14 cellular contexts compared by ENCODE assay signal in genomic region chr19:38812841-38813320, GRCh38. TPM values are rescaled to one million over a fixed set of nuclear protein-coding genes. Genes with fewer than 3 reads are reported as not detected.
A peak's percentile ranks its signal among the peaks of the same experiment; 100 is the strongest.
DNase-seq lines count a peak whose midpoint lies in the region; ATAC-seq and TF ChIP-seq lines count a peak whose summit lies in the region.
"Had no signal": no experiment of that assay in that cellular context is flagged by ENCODE, and none has a peak within 500 bp of the region (broad histone marks: within the 10 kb centered on the region; RNA-seq: fewer than 3 reads in every experiment).

A gene with protein sequence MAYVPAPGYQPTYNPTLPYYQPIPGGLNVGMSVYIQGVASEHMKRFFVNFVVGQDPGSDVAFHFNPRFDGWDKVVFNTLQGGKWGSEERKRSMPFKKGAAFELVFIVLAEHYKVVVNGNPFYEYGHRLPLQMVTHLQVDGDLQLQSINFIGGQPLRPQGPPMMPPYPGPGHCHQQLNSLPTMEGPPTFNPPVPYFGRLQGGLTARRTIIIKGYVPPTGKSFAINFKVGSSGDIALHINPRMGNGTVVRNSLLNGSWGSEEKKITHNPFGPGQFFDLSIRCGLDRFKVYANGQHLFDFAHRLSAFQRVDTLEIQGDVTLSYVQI (minus strand): TSS chr19:38812945. CDS start chr19:38812886, 59 bp downstream.

- CTCF ChIA-PET in activated CD8-positive, alpha-beta T cell treated with anti-CD3 and anti-CD28 coated beads for 36 hours (lab: Charles Lee): no interaction called here

- H3K9me3 Mint-ChIP-seq in nephron (no peaks in the 10 kb centered on the region), HFFc6 (no peaks in the 10 kb centered on the region)
- no peaks in the 10 kb centered on the region for H3K9me3 Mint-ChIP-seq in activated CD8-positive, alpha-beta T cell treated with anti-CD3 and anti-CD28 coated beads for 36 hours
- H3K9me3 Mint-ChIP-seq: central memory CD8-positive, alpha-beta T cell had no signal

- no peaks in the 10 kb centered on the region for H3K4me1 Mint-ChIP-seq in nephron
- H3K4me1 Mint-ChIP-seq in HFFc6 (ENCODE audit: low read depth): no peaks in the 10 kb centered on the region
- H3K4me1 Mint-ChIP-seq in activated CD8-positive, alpha-beta T cell treated with anti-CD3 and anti-CD28 coated beads for 36 hours (ENCODE audit: low read depth): no peaks in the 10 kb centered on the region
- H3K4me1 Mint-ChIP-seq: central memory CD8-positive, alpha-beta T cell had no signal

- H3K27me3 Mint-ChIP-seq in nephron (ENCODE audit: low read depth) (no peaks in the 10 kb centered on the region), HFFc6 (ENCODE audit: insufficient read depth) (peaks cover 1% of the 10 kb centered on the region)
- no peaks in the 10 kb centered on the region for H3K27me3 Mint-ChIP-seq in activated CD8-positive, alpha-beta T cell treated with anti-CD3 and anti-CD28 coated beads for 36 hours
- H3K27me3 Mint-ChIP-seq: activated naive CD8-positive, alpha-beta T cell; central memory CD8-positive, alpha-beta T cell had no signal

- peak within 1 kb of the TSS in 2 of 3 experiments; percentile 11 to 51 for H3K27ac Mint-ChIP-seq in nephron
- no peak within 1 kb of the TSS for H3K27ac Mint-ChIP-seq in HFFc6
- H3K27ac Mint-ChIP-seq in activated CD8-positive, alpha-beta T cell treated with anti-CD3 and anti-CD28 coated beads for 36 hours: no peak within 1 kb of the TSS
- H3K27ac Mint-ChIP-seq: activated naive CD8-positive, alpha-beta T cell had no signal

- TF ChIP-seq CTCF in nephron (IDR thresholded peaks at IDR 0.05; ENCODE audit: unreplicated experiment in 3 of 3) (no peak), HFFc6 (IDR thresholded peaks at IDR 0.05) (no peak)
- TF ChIP-seq CTCF in activated CD8-positive, alpha-beta T cell treated with anti-CD3 and anti-CD28 coated beads for 36 hours (IDR thresholded peaks at IDR 0.05): no peak

- H3K36me3 Mint-ChIP-seq in nephron (ENCODE audit: low read depth) (peaks cover 23% of the 10 kb centered on the region), HFFc6 (ENCODE audit: low read depth) (no peaks in the 10 kb centered on the region)
- peaks cover 9% of the 10 kb centered on the region for H3K36me3 Mint-ChIP-seq in activated CD8-positive, alpha-beta T cell treated with anti-CD3 and anti-CD28 coated beads for 36 hours (ENCODE audit: low read depth)
- H3K36me3 Mint-ChIP-seq: activated naive CD8-positive, alpha-beta T cell had no signal

- POLR2A ChIA-PET in activated CD8-positive, alpha-beta T cell treated with anti-CD3 and anti-CD28 coated beads for 36 hours (lab: Charles Lee): no interaction called here

- DNase-seq in 8988T: peak; percentile 50
- DNase-seq in HuH-7.5 (ENCODE audit: low spot score): peak; percentile 9
- DNase-seq in HFFc6: no peak
- DNase-seq in activated CD8-positive, alpha-beta T cell treated with anti-CD3 and anti-CD28 coated beads for 36 hours: no peak
- DNase-seq in NCI-H2107 (lab: John Stamatoyannopoulos, UW): no peak
- DNase-seq: head of caudate nucleus, NCI-H1436 treated with DMSO at 0.1 percent for 48 hours, NCI-H446 treated with DMSO at 0.1 percent for 48 hours had no signal

- intact Hi-C loops in activated CD8-positive, alpha-beta T cell treated with anti-CD3 and anti-CD28 coated beads for 36 hours (cut with micrococcal nuclease): no loop called here

- H3K4me3 Mint-ChIP-seq in nephron: no peak within 1 kb of the TSS
- no peak within 1 kb of the TSS for H3K4me3 Mint-ChIP-seq in HFFc6
- no peak within 1 kb of the TSS for H3K4me3 Mint-ChIP-seq in activated CD8-positive, alpha-beta T cell treated with anti-CD3 and anti-CD28 coated beads for 36 hours
- H3K4me3 Mint-ChIP-seq: activated naive CD8-positive, alpha-beta T cell; central memory CD8-positive, alpha-beta T cell had no signal

- ATAC-seq in esophagus mucosa: peak; percentile 4
- no peak for ATAC-seq in activated CD8-positive, alpha-beta T cell treated with anti-CD3 and anti-CD28 coated beads for 36 hours
- no peak for ATAC-seq in HG03097 (IDR thresholded peaks at IDR 0.05; ENCODE audit: low FRiP score, unreplicated experiment)

RNA-seq across cellular contexts. Expression of the gene that starts here (rescaled TPM):
- 0.40 TPM for total RNA-seq in esophagus mucosa
- total RNA-seq in HFFc6 (2021; fragmentation: NEBNext Ultra II Directional; extraction: Animal tissue kit (Norgen Biotek cat#: 25700)): under 1 TPM in 1 of 6 experiments, not detected in 5; 0.43 TPM
- total RNA-seq in activated CD8-positive, alpha-beta T cell treated with anti-CD3 and anti-CD28 coated beads for 36 hours: under 1 TPM; 0.29 to 0.72 TPM
- total RNA-seq: epithelial cell of proximal tubule had no signal

Comparison
In these comparisons a context has a peak if more than half of its experiments do, and no peak if none do; other contexts are left out.
1. Peak in ATAC-seq in esophagus mucosa; RNA of the gene not detected or under 1 TPM.
2. DNase-seq: peak in 8988T (single experiment) and HuH-7.5 (single experiment); none in HFFc6 (single experiment), activated CD8-positive, alpha-beta T cell treated with anti-CD3 and anti-CD28 coated beads for 36 hours (single experiment) and NCI-H2107 (single experiment).
3. H3K27ac Mint-ChIP-seq: peak in nephron (2 of 3); none in HFFc6 (single experiment) and activated CD8-positive, alpha-beta T cell treated with anti-CD3 and anti-CD28 coated beads for 36 hours (single experiment).